8 cellular contexts compared by ENCODE assay signal in genomic region chr1:145858238-145858936, GRCh38. TPM values are rescaled to one million over a fixed set of nuclear protein-coding genes. Genes with fewer than 3 reads are reported as not detected.
DNase-seq lines count a peak whose midpoint lies in the region; ATAC-seq and TF ChIP-seq lines count a peak whose summit lies in the region.

No MANE protein-coding gene starts in this region.

- peak; percentile 20 for ATAC-seq in Right ventricle myocardium inferior

- intact Hi-C loops in Right ventricle myocardium inferior (cut with DNase I): loop anchor here (2.0 kb wide), 1 partner anchor 32 kb away; no protein-coding TSS in a partner anchor
- intact Hi-C loops in cardiac septum (cut with DNase I): no loop called here
- intact Hi-C loops in mammary epithelial cell (cut with micrococcal nuclease): no loop called here

- in situ Hi-C loops in mammary epithelial cell (cut with MboI; ENCODE audit: low sequenced_read_pairs in 2 of 2): loop anchor here in 1 of 2 donors (5.0 kb wide), 1 partner anchor 154 kb away; no protein-coding TSS in a partner anchor

- peak overlapping the region; percentile 82 for H2AFZ ChIP-seq in mammary epithelial cell (ENCODE audit: low read depth, low read length)

- peaks cover 13% of the 10 kb centered on the region for H3K4me1 ChIP-seq in mammary epithelial cell (ENCODE audit: insufficient read depth, low read length)

- no peaks in the 10 kb centered on the region for H3K9me3 ChIP-seq in KOPT-K1 (ENCODE audit: insufficient read depth, low read length, poor library complexity, severe bottlenecking)
- H3K9me3 ChIP-seq in mammary epithelial cell (replicated peaks; ENCODE audit: insufficient read depth, low read length): no peaks in the 10 kb centered on the region

- H3K79me2 ChIP-seq in mammary epithelial cell (ENCODE audit: insufficient read depth, low read length): peaks cover 26% of the 10 kb centered on the region

- DNase-seq in Right ventricle myocardium inferior (ENCODE audit: missing footprints): peak; percentile 78
- DNase-seq in cardiac septum (ENCODE audit: low spot score): no peak
- DNase-seq in T1000 (lab: John Stamatoyannopoulos, UW): peak; percentile 10
- peak; percentile 43 for DNase-seq in mammary epithelial cell
- peak; percentile 36 for DNase-seq in kidney tubule cell (ENCODE audit: low spot score)
- DNase-seq in stimulated activated CD4-positive, alpha-beta T cell treated with anti-CD3 and anti-CD28 coated beads, Interleukin-4, amount 100 ng/mL, for 1 hour: peak; percentile 69
- no peak for DNase-seq in central memory CD4-positive, alpha-beta T cell

- CTCF ChIA-PET in mammary epithelial cell (lab: Charles Lee; ENCODE audit: low non-redundant PET): interaction anchor here (0.6 to 1.6 kb wide), 3 partner anchors 9 to 33 kb away, joined by 3 to 13 read pairs (median 4); no protein-coding TSS in a partner anchor

- dilution Hi-C loops in mammary epithelial cell (cut with HindIII; ENCODE audit: low sequenced_read_pairs): no loop called here

- H3K4me2 ChIP-seq in mammary epithelial cell (ENCODE audit: insufficient read depth, low read depth, low read length): peak overlapping the region; percentile 57

- H3K36me3 ChIP-seq in KOPT-K1 (ENCODE audit: insufficient read depth, low read length) (peaks cover 20% of the 10 kb centered on the region; the same call in 1 of the 2 replicates), mammary epithelial cell (ENCODE audit: insufficient read depth, low read length) (peaks cover 7% of the 10 kb centered on the region)

- peak overlapping the region; percentile 71 for H3K27ac ChIP-seq in KOPT-K1 (ENCODE audit: low read depth, low read length, poor library complexity, severe bottlenecking)
- H3K27ac ChIP-seq in mammary epithelial cell (ENCODE audit: insufficient read depth, low read depth, low read length): no peak overlapping the region

- H3K27me3 ChIP-seq in mammary epithelial cell (ENCODE audit: insufficient read depth, low read length): no peaks in the 10 kb centered on the region

- WGBS in mammary epithelial cell (ENCODE audit: low coverage, missing lambda C conversion rate): 20% methylated on average over 11 of the region's 41 CpGs

- no TSS peak for BruUV-seq in mammary epithelial cell (replicated peaks; lab: Mats Ljungman, UMichigan)

- TF ChIP-seq CTCF in mammary epithelial cell (conservative IDR thresholded peaks at IDR 0.05 in 1 of 2, IDR thresholded peaks at IDR 0.05 in 1 of 2; ENCODE audit: extremely low read depth in 1 of 2, insufficient read depth in 1 of 2, low read depth in 1 of 2, low read length in 2 of 2): no peak

- H3K9ac ChIP-seq in mammary epithelial cell (ENCODE audit: insufficient read depth, low read length): peak overlapping the region; percentile 22

- H3K4me3 ChIP-seq in mammary epithelial cell (replicated peaks in 1 of 3; ENCODE audit: insufficient read depth in 1 of 3, low read depth in 2 of 3, low read length in 3 of 3): peak overlapping the region; percentile 56 to 94 (median 80)

- no peaks in the 10 kb centered on the region for H4K20me1 ChIP-seq in mammary epithelial cell (ENCODE audit: insufficient read depth, low read length)

RNA-seq across cellular contexts. Expression of gene PIAS3, which starts 0.5 kb away (rescaled TPM):
- total RNA-seq in Right ventricle myocardium inferior (15.7 TPM), cardiac septum (19.7 TPM), mammary epithelial cell (10 to 100 TPM; 21.7 to 58.8 TPM)
- 40.5 TPM for polyA plus RNA-seq in mammary epithelial cell
- polyA minus RNA-seq in mammary epithelial cell: 89.4 TPM

RNA-seq across cellular contexts. Expression of gene NUDT17, which starts 13.0 kb away (rescaled TPM):
- total RNA-seq in Right ventricle myocardium inferior (3.3 TPM), cardiac septum (2.7 TPM), mammary epithelial cell (1 to 10 TPM; 2.7 to 4.3 TPM)
- polyA plus RNA-seq in mammary epithelial cell: 2.5 TPM
- not detected for polyA minus RNA-seq in mammary epithelial cell

RNA-seq across cellular contexts. Expression of gene ANKRD35, which starts 27.3 kb away (rescaled TPM):
- 1.1 TPM for total RNA-seq in Right ventricle myocardium inferior
- total RNA-seq in cardiac septum: 0.73 TPM
- under 1 TPM; 0.33 to 0.66 TPM for total RNA-seq in mammary epithelial cell
- polyA plus RNA-seq in mammary epithelial cell: 0.67 TPM
- polyA minus RNA-seq in mammary epithelial cell: 4.8 TPM

RNA-seq across cellular contexts. Expression of gene POLR3C, which starts 34.4 kb away (rescaled TPM):
- 11.4 TPM for total RNA-seq in Right ventricle myocardium inferior
- total RNA-seq in cardiac septum: 14.0 TPM
- total RNA-seq in mammary epithelial cell: 10 to 100 TPM; 36.2 to 44.3 TPM
- 36.6 TPM for polyA plus RNA-seq in mammary epithelial cell
- 38.2 TPM for polyA minus RNA-seq in mammary epithelial cell

RNA-seq across cellular contexts. Expression of gene RNF115, which starts 34.5 kb away (rescaled TPM):
- 47.9 TPM for total RNA-seq in Right ventricle myocardium inferior
- 74.5 TPM for total RNA-seq in cardiac septum
- total RNA-seq in mammary epithelial cell: 10 to 100 TPM; 11.1 to 12.0 TPM
- polyA plus RNA-seq in mammary epithelial cell: 5.6 TPM
- 4.1 TPM for polyA minus RNA-seq in mammary epithelial cell

Comparison
In these comparisons a context has a peak if more than half of its experiments do, and no peak if none do; other contexts are left out.
1. DNase-seq: peak in Right ventricle myocardium inferior (single experiment), T1000 (single experiment), mammary epithelial cell (single experiment), kidney tubule cell (single experiment) and stimulated activated CD4-positive, alpha-beta T cell treated with anti-CD3 and anti-CD28 coated beads, Interleukin-4, amount 100 ng/mL, for 1 hour (single experiment); none in cardiac septum (single experiment) and central memory CD4-positive, alpha-beta T cell (single experiment).